In the genomic region with DNA sequence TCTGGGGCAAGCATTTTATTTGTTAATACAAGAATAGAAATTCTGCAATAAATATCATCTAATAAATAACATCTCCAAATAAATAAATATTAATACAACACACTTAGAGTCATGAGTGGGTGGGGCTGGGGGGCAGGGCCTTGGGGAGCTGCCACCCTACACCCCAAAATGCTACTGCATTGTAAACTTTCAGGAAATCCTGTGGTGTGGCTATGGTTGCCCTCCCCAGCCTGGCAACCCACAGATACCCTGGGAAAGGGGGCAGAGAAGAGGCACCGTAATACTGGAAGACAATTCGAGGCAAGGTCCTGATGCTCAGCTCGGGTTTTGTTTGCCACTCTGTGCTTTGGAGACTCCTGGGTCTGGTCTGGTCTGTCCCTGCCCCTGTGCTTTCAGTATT, we compare ENCODE assay signal across 17 cellular contexts. TPM values are rescaled to one million over a fixed set of nuclear protein-coding genes. Genes with fewer than 3 reads are reported as not detected.
DNase-seq lines count a peak whose midpoint lies in the region; ATAC-seq, FAIRE-seq and TF ChIP-seq lines count a peak whose summit lies in the region.
"Had no signal": no experiment of that assay in that cellular context is flagged by ENCODE, and none has a peak within 500 bp of the region (broad histone marks: within the 10 kb centered on the region; RNA-seq: fewer than 3 reads in every experiment).

No MANE protein-coding gene starts in this region.

- H3K9me3 Mint-ChIP-seq in effector memory CD8-positive, alpha-beta T cell: no peaks in the 10 kb centered on the region
- no peaks in the 10 kb centered on the region for H3K9me3 Mint-ChIP-seq in stimulated activated naive B cell treated with anti-CD40 and anti-IgM and Interleukin-4, amounts not matched to agents 10 μg/mL and 1 μg/mL and 100 μg/mL, for 72 hours

- H3K4me2 ChIP-seq in Loucy (ENCODE audit: low read depth, low read length, poor library complexity, severe bottlenecking): peak overlapping the region; percentile 50

- intact Hi-C loops in Right ventricle myocardium superior (cut with DNase I): no loop called here

- no peaks in the 10 kb centered on the region for H4K20me1 ChIP-seq in Loucy (ENCODE audit: insufficient read depth, low read length, poor library complexity, severe bottlenecking)

- H3K36me3 ChIP-seq in right atrium auricular region: peaks cover 9% of the 10 kb centered on the region
- no peaks in the 10 kb centered on the region for H3K36me3 ChIP-seq in Loucy (ENCODE audit: insufficient read depth, low read length)

- H3K27ac Mint-ChIP-seq in effector memory CD8-positive, alpha-beta T cell: peak overlapping the region in 1 of 2 donors; percentile 86
- peak overlapping the region; percentile 95 for H3K27ac Mint-ChIP-seq in stimulated activated naive B cell treated with anti-CD40 and anti-IgM and Interleukin-4, amounts not matched to agents 10 μg/mL and 1 μg/mL and 100 μg/mL, for 72 hours

- H3K4me3 Mint-ChIP-seq in effector memory CD8-positive, alpha-beta T cell: peak overlapping the region; percentile 63 to 75
- H3K4me3 Mint-ChIP-seq in stimulated activated naive B cell treated with anti-CD40 and anti-IgM and Interleukin-4, amounts not matched to agents 10 μg/mL and 1 μg/mL and 100 μg/mL, for 72 hours: no peak overlapping the region

- H3K27me3 ChIP-seq in right atrium auricular region: no peaks in the 10 kb centered on the region
- no peaks in the 10 kb centered on the region for H3K27me3 ChIP-seq in Loucy (ENCODE audit: insufficient read depth, low read length, poor library complexity, severe bottlenecking)

- no peak for FAIRE-seq in H54 (lab: Jason Lieb, UNC)

- peaks cover 0 to 35% of the 10 kb centered on the region in 2 donors for H3K4me1 ChIP-seq in right atrium auricular region
- peaks cover 30% of the 10 kb centered on the region for H3K4me1 ChIP-seq in Loucy (ENCODE audit: insufficient read depth, low read length, poor library complexity, severe bottlenecking)

- DNase-seq in Right ventricle myocardium superior (peak; percentile 22), right atrium auricular region (ENCODE audit: low spot score) (no peak), H54 (ENCODE audit: insufficient read length, low spot score) (no peak), HCEC 1CT (no peak)
- no peak for DNase-seq in effector memory CD8-positive, alpha-beta T cell
- DNase-seq in stimulated activated naive B cell treated with anti-CD40 and anti-IgM and Interleukin-4, amounts not matched to agents 10 μg/mL and 1 μg/mL and 100 μg/mL, for 72 hours: no peak
- DNase-seq in activated CD4-positive, CD25-positive, alpha-beta regulatory T cell (lab: John Stamatoyannopoulos, UW): no peak
- DNase-seq: 8988T, DMS 273 treated with DMSO at 0.1 percent for 48 hours, EL, KBM-7, NCI-H1092 treated with DMSO at 0.1 percent for 48 hours, NCI-H1694, NCI-H69, PC-3 had no signal

- no peak overlapping the region for H3K9ac ChIP-seq in Loucy (ENCODE audit: low read depth, low read length, poor library complexity, severe bottlenecking)

- peaks cover 64 to 72% of the 10 kb centered on the region in 2 donors for H3K4me1 Mint-ChIP-seq in effector memory CD8-positive, alpha-beta T cell (ENCODE audit: low read depth in 2 of 2)
- peaks cover 58 to 80% of the 10 kb centered on the region in 2 donors for H3K4me1 Mint-ChIP-seq in stimulated activated naive B cell treated with anti-CD40 and anti-IgM and Interleukin-4, amounts not matched to agents 10 μg/mL and 1 μg/mL and 100 μg/mL, for 72 hours

- no peaks in the 10 kb centered on the region for H3K79me2 ChIP-seq in Loucy (ENCODE audit: insufficient read depth, low read length)

- no peaks in the 10 kb centered on the region for H3K27me3 Mint-ChIP-seq in effector memory CD8-positive, alpha-beta T cell
- no peaks in the 10 kb centered on the region for H3K27me3 Mint-ChIP-seq in stimulated activated naive B cell treated with anti-CD40 and anti-IgM and Interleukin-4, amounts not matched to agents 10 μg/mL and 1 μg/mL and 100 μg/mL, for 72 hours

- H3K27ac ChIP-seq in right atrium auricular region: no peak overlapping the region

- ATAC-seq in Right ventricle myocardium superior (ENCODE audit: poor library complexity): no peak
- peak; percentile 52 for ATAC-seq in effector memory CD8-positive, alpha-beta T cell (replicated peaks)
- no peak for ATAC-seq in stimulated activated naive B cell treated with anti-CD40 and anti-IgM and Interleukin-4, amounts not matched to agents 10 μg/mL and 1 μg/mL and 100 μg/mL, for 72 hours (replicated peaks)
- ATAC-seq: PC-3 had no signal

- H3K9me3 ChIP-seq in right atrium auricular region (no peaks in the 10 kb centered on the region), Loucy (ENCODE audit: insufficient read depth, low read depth, low read length) (no peaks in the 10 kb centered on the region)

- H2AFZ ChIP-seq in Loucy (ENCODE audit: low read length): no peak overlapping the region

- peaks cover 29% of the 10 kb centered on the region for H3K36me3 Mint-ChIP-seq in effector memory CD8-positive, alpha-beta T cell (ENCODE audit: insufficient read depth)
- H3K36me3 Mint-ChIP-seq in stimulated activated naive B cell treated with anti-CD40 and anti-IgM and Interleukin-4, amounts not matched to agents 10 μg/mL and 1 μg/mL and 100 μg/mL, for 72 hours: peaks cover 33 to 54% of the 10 kb centered on the region in 2 donors

- no peak for TF ChIP-seq POLR2A in H54 (IDR thresholded peaks at IDR 0.05; ENCODE audit: low read depth, low read length)

- no peak for TF ChIP-seq CTCF in right atrium auricular region (IDR thresholded peaks at IDR 0.05)
- TF ChIP-seq CTCF in Loucy (conservative IDR thresholded peaks at IDR 0.05; ENCODE audit: low read length): no peak

- H3K9me2 ChIP-seq in Loucy (replicated peaks; ENCODE audit: low read depth, low read length): no peaks in the 10 kb centered on the region

- H3F3A ChIP-seq in Loucy (ENCODE audit: low read depth): no peaks in the 10 kb centered on the region

- H3K4me3 ChIP-seq in right atrium auricular region: no peak overlapping the region
- no peak overlapping the region for H3K4me3 ChIP-seq in Loucy (ENCODE audit: low read length, poor library complexity, severe bottlenecking)

RNA-seq across cellular contexts. Expression of a gene that starts 9.2 kb away (rescaled TPM):
- total RNA-seq in Right ventricle myocardium superior (0.27 TPM), right atrium auricular region (10 to 100 TPM in 1 of 2 donors, 1 to 10 TPM in 1; 2.7 to 18.0 TPM)

RNA-seq across cellular contexts. Expression of a gene that starts 10.8 kb away (rescaled TPM):
- total RNA-seq in Right ventricle myocardium superior: 39.9 TPM
- 100 to 1,000 TPM; 115 to 136 TPM for total RNA-seq in right atrium auricular region

RNA-seq across cellular contexts. Expression of a gene that starts 27.6 kb away (rescaled TPM):
- total RNA-seq in Right ventricle myocardium superior: 5.7 TPM
- total RNA-seq in right atrium auricular region: 1 to 10 TPM; 6.2 to 6.5 TPM

RNA-seq across cellular contexts. Expression of a gene that starts 37.5 kb away (rescaled TPM):
- total RNA-seq in Right ventricle myocardium superior (103 TPM), right atrium auricular region (100 to 1,000 TPM in 1 of 2 donors, 10 to 100 TPM in 1; 97.8 to 112 TPM)

RNA-seq across cellular contexts. Expression of a gene that starts 39.7 kb away (rescaled TPM):
- total RNA-seq in Right ventricle myocardium superior: 1.00 TPM
- total RNA-seq in right atrium auricular region: 1 to 10 TPM in 1 of 2 donors, under 1 TPM in 1; 0.33 to 1.4 TPM
- total RNA-seq: MCF 10A, PC-3 had no signal

Comparison
In these comparisons a context has a peak if more than half of its experiments do, and no peak if none do; other contexts are left out.
1. H3K4me3 Mint-ChIP-seq: peak in effector memory CD8-positive, alpha-beta T cell (2 of 2); none in stimulated activated naive B cell treated with anti-CD40 and anti-IgM and Interleukin-4, amounts not matched to agents 10 μg/mL and 1 μg/mL and 100 μg/mL, for 72 hours (0 of 2).